In the genomic region with DNA sequence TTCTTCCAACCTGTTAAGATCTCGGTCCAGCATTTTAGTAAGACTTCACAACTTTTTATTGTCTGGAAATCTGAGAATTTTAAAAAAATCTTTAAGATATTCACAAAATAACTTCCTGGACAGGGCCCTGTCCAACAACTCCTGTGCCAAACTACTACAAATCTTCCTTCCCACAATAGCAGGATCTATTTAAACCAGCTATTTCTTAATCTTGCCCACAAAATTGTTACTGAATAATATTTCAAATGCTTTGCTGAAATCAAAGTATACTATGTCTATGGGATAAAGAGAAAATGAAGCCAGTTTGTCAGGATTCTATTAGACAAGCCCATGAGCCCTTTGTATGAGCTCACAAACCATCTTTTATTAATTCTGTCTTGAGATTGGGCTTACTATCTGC, we compare ENCODE assay signal across 23 cellular contexts.
DNase-seq lines count a peak whose midpoint lies in the region; ATAC-seq and TF ChIP-seq lines count a peak whose summit lies in the region.
"Had no signal": no experiment of that assay in that cellular context is flagged by ENCODE, and none has a peak within 500 bp of the region (broad histone marks: within the 10 kb centered on the region; RNA-seq: fewer than 3 reads in every experiment).

No MANE protein-coding gene starts in this region.

- DNase-seq in AG04449 (ENCODE audit: low read depth, low spot score) = peak; percentile 9
- peak; percentile 59 for DNase-seq in GM04503 (ENCODE audit: low read depth)
- peak; percentile 35 for DNase-seq in choroid plexus epithelial cell (ENCODE audit: low read depth)
- peak; percentile 65 for DNase-seq in fibroblast of the aortic adventitia (ENCODE audit: low read depth)
- DNase-seq in stimulated activated naive CD4-positive, alpha-beta T cell (lab: John Stamatoyannopoulos, UW) = no peak
- no peak for DNase-seq in NCI-H2227 treated with DMSO at 0.1 percent for 48 hours (lab: John Stamatoyannopoulos, UW)
- DNase-seq: 8988T; Calu3; CD8-positive, alpha-beta memory T cell; DMS153; MM.1S; NCI-H1048; NCI-H1417 treated with DMSO at 0.1 percent for 48 hours; NCI-H187; NCI-H510A; PC-9; RPMI8226; SHP77 had no signal

- TF ChIP-seq CTCF in AG04449 (IDR thresholded peaks at IDR 0.05; ENCODE audit: insufficient read depth, low read length, missing control alignments) (no peak), choroid plexus epithelial cell (conservative IDR thresholded peaks at IDR 0.05; ENCODE audit: low read depth, low read length) (no peak), fibroblast of the aortic adventitia (IDR thresholded peaks at IDR 0.05; ENCODE audit: insufficient read depth, low read length) (no peak)

- POLR2A ChIA-PET in AG04449 (lab: Yijun Ruan, JAX) = no interaction called here

- TF ChIP-seq POLR2A in GM18505 (IDR thresholded peaks at IDR 0.05; ENCODE audit: borderline replicate concordance, extremely low read depth, insufficient read depth, insufficient read length) = no peak

- ATAC-seq in GM18505 (IDR thresholded peaks at IDR 0.05; ENCODE audit: unreplicated experiment) = no peak
- ATAC-seq in GM21381 (IDR thresholded peaks at IDR 0.05; ENCODE audit: unreplicated experiment) = no peak
- ATAC-seq: K562 had no signal

- CTCF ChIA-PET in AG04449 (lab: Yijun Ruan, JAX) = no interaction called here

- H3K4me3 ChIP-seq in AG04449 (ENCODE audit: low read depth, low read length) = no peak overlapping the region
- H3K4me3 ChIP-seq in choroid plexus epithelial cell (ENCODE audit: low read depth, low read length) = no peak overlapping the region
- H3K4me3 ChIP-seq in fibroblast of the aortic adventitia (ENCODE audit: low read depth, low read length) = no peak overlapping the region
- H3K4me3 ChIP-seq: BLaER1 treated with 17β-estradiol and CSF1 and Interleukin-3, amounts not matched to agents 10 nM and 100 nM; HAP-1; K562; PC-9 had no signal

Comparison
In these comparisons a context has a peak if more than half of its experiments do, and no peak if none do; other contexts are left out.
1. DNase-seq: peak in AG04449 (single experiment), GM04503 (single experiment), choroid plexus epithelial cell (single experiment) and fibroblast of the aortic adventitia (single experiment); none in stimulated activated naive CD4-positive, alpha-beta T cell (0 of 6) and NCI-H2227 treated with DMSO at 0.1 percent for 48 hours (single experiment).